In genomic region chr7:34991938-34992840, GRCh38 we compare ENCODE assay signal across 9 cellular contexts. TPM values are rescaled to one million over a fixed set of nuclear protein-coding genes. Genes with fewer than 3 reads are reported as not detected.
A peak's percentile ranks its signal among the peaks of the same experiment; 100 is the strongest.
DNase-seq lines count a peak whose midpoint lies in the region; ATAC-seq and TF ChIP-seq lines count a peak whose summit lies in the region.
"Had no signal": no experiment of that assay in that cellular context is flagged by ENCODE, and none has a peak within 500 bp of the region (broad histone marks: within the 10 kb centered on the region; RNA-seq: fewer than 3 reads in every experiment).

No MANE protein-coding gene starts in this region.

- peaks cover 13% of the 10 kb centered on the region for H3K4me1 Mint-ChIP-seq in activated CD4-positive, alpha-beta T cell treated with anti-CD3 and anti-CD28 coated beads, Interleukin-2, amount 10 ng/mL, durations not matched to agents 24 days and 14 days

- H3K27ac ChIP-seq in heart left ventricle = peak overlapping the region in 2 of 12 donors; percentile 15 to 65
- peak overlapping the region; percentile 21 for H3K27ac ChIP-seq in upper lobe of right lung
- H3K27ac ChIP-seq: cardiac muscle cell had no signal

- no peak overlapping the region for H3K4me3 Mint-ChIP-seq in activated CD4-positive, alpha-beta T cell treated with anti-CD3 and anti-CD28 coated beads, Interleukin-2, amount 10 ng/mL, durations not matched to agents 24 days and 14 days

- no peaks in the 10 kb centered on the region for H3K27me3 ChIP-seq in heart left ventricle
- no peaks in the 10 kb centered on the region for H3K27me3 ChIP-seq in upper lobe of right lung
- H3K27me3 ChIP-seq: cardiac muscle cell had no signal

- H3K36me3 ChIP-seq in heart left ventricle (no peaks in the 10 kb centered on the region), upper lobe of right lung (no peaks in the 10 kb centered on the region)
- H3K36me3 ChIP-seq: cardiac muscle cell had no signal

- intact Hi-C loops in heart left ventricle (cut with DNase I) = no loop called here
- intact Hi-C loops in cardiac septum (cut with DNase I) = no loop called here
- intact Hi-C loops in activated CD4-positive, alpha-beta T cell treated with anti-CD3 and anti-CD28 coated beads, Interleukin-2, amount 10 ng/mL, durations not matched to agents 24 days and 14 days (cut with micrococcal nuclease) = loop anchor here (1.0 to 10.0 kb wide), 2 partner anchors 44 to 167 kb away; no protein-coding TSS in a partner anchor
- intact Hi-C loops in upper lobe of right lung (cut with DNase I) = no loop called here

- H3K27ac Mint-ChIP-seq in activated CD4-positive, alpha-beta T cell treated with anti-CD3 and anti-CD28 coated beads, Interleukin-2, amount 10 ng/mL, durations not matched to agents 24 days and 14 days = peak overlapping the region; percentile 79

- WGBS in heart left ventricle, 4 donors = 59 to 67% (median 62%) methylated on average over 12 of the region's 12 CpGs

- peak in 3 of 4 donors; percentile 39 to 75 (median 58) for ATAC-seq in heart left ventricle
- ATAC-seq in HG03342 (IDR thresholded peaks at IDR 0.05; ENCODE audit: unreplicated experiment) = peak; percentile 61
- ATAC-seq in upper lobe of right lung = peak; percentile 55

- H3K9me3 ChIP-seq in heart left ventricle (no peaks in the 10 kb centered on the region), upper lobe of right lung (no peaks in the 10 kb centered on the region)

- H3K9me3 Mint-ChIP-seq in activated CD4-positive, alpha-beta T cell treated with anti-CD3 and anti-CD28 coated beads, Interleukin-2, amount 10 ng/mL, durations not matched to agents 24 days and 14 days = no peaks in the 10 kb centered on the region

- H3K4me3 ChIP-seq in heart left ventricle (peak overlapping the region in 1 of 12 donors; percentile 9), upper lobe of right lung (no peak overlapping the region)
- H3K4me3 ChIP-seq: cardiac muscle cell had no signal

- H3K4me1 ChIP-seq in heart left ventricle (peaks cover 0 to 7% (median 0%) of the 10 kb centered on the region in 12 donors), upper lobe of right lung (no peaks in the 10 kb centered on the region)

- H3K27me3 Mint-ChIP-seq in activated CD4-positive, alpha-beta T cell treated with anti-CD3 and anti-CD28 coated beads, Interleukin-2, amount 10 ng/mL, durations not matched to agents 24 days and 14 days = no peaks in the 10 kb centered on the region

- no peak for TF ChIP-seq CTCF in heart left ventricle (IDR thresholded peaks at IDR 0.05)
- no peak for TF ChIP-seq CTCF in upper lobe of right lung (IDR thresholded peaks at IDR 0.05)

- no peak for DNase-seq in heart left ventricle
- no peak for DNase-seq in cardiac septum (ENCODE audit: low spot score)
- peak; percentile 68 for DNase-seq in activated CD4-positive, alpha-beta T cell treated with anti-CD3 and anti-CD28 coated beads, Interleukin-2, amount 10 ng/mL, durations not matched to agents 24 days and 14 days
- peak; percentile 70 for DNase-seq in iris pigment epithelial cell (ENCODE audit: low read depth)
- DNase-seq in upper lobe of right lung = no peak
- DNase-seq in putamen (ENCODE audit: low spot score) = no peak
- DNase-seq in germinal center (ENCODE audit: low spot score) = no peak

- TF ChIP-seq POLR2A in heart left ventricle (IDR thresholded peaks at IDR 0.05) = no peak

- H3K36me3 Mint-ChIP-seq in activated CD4-positive, alpha-beta T cell treated with anti-CD3 and anti-CD28 coated beads, Interleukin-2, amount 10 ng/mL, durations not matched to agents 24 days and 14 days (ENCODE audit: low read depth) = no peaks in the 10 kb centered on the region

RNA-seq across cellular contexts. Expression of gene DPY19L1, which starts 45.1 kb away (rescaled TPM):
- total RNA-seq in heart left ventricle (10 to 100 TPM; 19.8 to 34.4 (median 22.9) TPM), cardiac septum (29.0 TPM), upper lobe of right lung (52.0 TPM)
- polyA plus RNA-seq in heart left ventricle = 10 to 100 TPM in 1 of 2 donors, 1 to 10 TPM in 1; 7.7 to 21.2 TPM
- 11.1 and 14.5 TPM in 2 replicates for total RNA-seq in activated CD4-positive, alpha-beta T cell treated with anti-CD3 and anti-CD28 coated beads, Interleukin-2, amount 10 ng/mL, durations not matched to agents 24 days and 14 days

Comparison
In these comparisons a context has a peak if more than half of its experiments do, and no peak if none do; other contexts are left out.
1. DNase-seq: peak in activated CD4-positive, alpha-beta T cell treated with anti-CD3 and anti-CD28 coated beads, Interleukin-2, amount 10 ng/mL, durations not matched to agents 24 days and 14 days (single experiment) and iris pigment epithelial cell (single experiment); none in heart left ventricle (0 of 5), cardiac septum (single experiment), upper lobe of right lung (single experiment), putamen (single experiment) and germinal center (single experiment).
2. Peak in every context shown above with its lines, with median percentiles within 50 percentile points of each other: ATAC-seq.